ENCODE assay signal across 8 cellular contexts in genomic region chrX:110238259-110238658, GRCh38.
DNase-seq lines count a peak whose midpoint lies in the region; ATAC-seq, FAIRE-seq and TF ChIP-seq lines count a peak whose summit lies in the region.
"Not testable (repeated sequence)": the region's sequence is repeated elsewhere in the genome, so short reads cannot be mapped to it uniquely, and the experiment has no call there.

No MANE protein-coding gene starts in this region.

- CTCF ChIA-PET in CD4-positive, alpha-beta memory T cell (lab: Charles Lee; ENCODE audit: partially characterized antibody): interaction anchor here (1.0 to 1.7 kb wide), 5 partner anchors 8 to 92 kb away, joined by 3 to 6 read pairs (median 5); no protein-coding TSS in a partner anchor
- CTCF ChIA-PET in activated B cell treated with CpG ODN at 0.5 μM for 24 hours (lab: Charles Lee): not testable (repeated sequence)
- CTCF ChIA-PET in endothelial cell of umbilical vein (lab: Charles Lee): interaction anchor here (0.7 to 1.9 kb wide), 2 partner anchors 13 to 78 kb away, joined by 4 to 6 read pairs; no protein-coding TSS in a partner anchor
- CTCF ChIA-PET in naive thymus-derived CD4-positive, alpha-beta T cell (lab: Charles Lee): interaction anchor here (0.7 to 1.6 kb wide), 3 partner anchors 9 to 169 kb away, joined by 3 to 4 read pairs (median 3); no protein-coding TSS in a partner anchor

- H3K27me3 Mint-ChIP-seq in CD4-positive, alpha-beta memory T cell; activated B cell treated with CpG ODN at 0.5 μM for 24 hours; activated naive CD4-positive, alpha-beta T cell treated with anti-CD3 and anti-CD28 coated beads, Interleukin-2, amount 50 U/mL, for 24 hours; naive thymus-derived CD4-positive, alpha-beta T cell: not testable (repeated sequence)

- not testable (repeated sequence) for H3K36me3 ChIP-seq in CD4-positive, alpha-beta memory T cell (ENCODE audit: insufficient read depth, low read length); endothelial cell of umbilical vein (ENCODE audit: control insufficient read depth in 2 of 2, extremely low read depth in 1 of 2, insufficient read depth in 2 of 2, low read length in 2 of 2); naive thymus-derived CD4-positive, alpha-beta T cell (ENCODE audit: control insufficient read depth in 2 of 3, insufficient read depth in 3 of 3, low read length in 3 of 3)

- not testable (repeated sequence) for H3K9me1 ChIP-seq in endothelial cell of umbilical vein (replicated peaks; ENCODE audit: control insufficient read depth, extremely low read depth, insufficient read depth, low read length)

- peak overlapping the region; percentile 19 for H3K27ac ChIP-seq in CD4-positive, alpha-beta memory T cell (ENCODE audit: low read depth, low read length)
- not testable (repeated sequence) for H3K27ac ChIP-seq in endothelial cell of umbilical vein (ENCODE audit: insufficient read depth, low read depth, low read length); naive thymus-derived CD4-positive, alpha-beta T cell (ENCODE audit: low read depth, low read length)

- BruUV-seq in endothelial cell of umbilical vein (replicated peaks; lab: Mats Ljungman, UMichigan): not testable (repeated sequence)

- H3K4me2 ChIP-seq in endothelial cell of umbilical vein (ENCODE audit: insufficient read depth, low read length): not testable (repeated sequence)

- peak overlapping the region in 6 of 8 donors; percentile 51 to 87 (median 68) for H3K4me3 Mint-ChIP-seq in CD4-positive, alpha-beta memory T cell
- not testable (repeated sequence) for H3K4me3 Mint-ChIP-seq in activated B cell treated with CpG ODN at 0.5 μM for 24 hours; activated naive CD4-positive, alpha-beta T cell treated with anti-CD3 and anti-CD28 coated beads, Interleukin-2, amount 50 U/mL, for 24 hours
- H3K4me3 Mint-ChIP-seq in naive thymus-derived CD4-positive, alpha-beta T cell: peak overlapping the region in 7 of 10 donors; percentile 21 to 56 (median 36)

- dilution Hi-C loops in endothelial cell of umbilical vein (cut with MboI; ENCODE audit: extremely low pct_ligation_motif_present, low sequenced_read_pairs): not testable (repeated sequence)

- POLR2A ChIA-PET in CD4-positive, alpha-beta memory T cell (lab: Charles Lee; ENCODE audit: partially characterized antibody): interaction anchor here (0.6 to 3.5 kb wide), 12 partner anchors 9 to 80 kb away, joined by 3 to 41 read pairs (median 4); partner anchors contain the start of gene AMMECR1
- POLR2A ChIA-PET in activated B cell treated with CpG ODN at 0.5 μM for 24 hours (lab: Charles Lee); endothelial cell of umbilical vein (lab: Charles Lee): not testable (repeated sequence)
- POLR2A ChIA-PET in naive thymus-derived CD4-positive, alpha-beta T cell (lab: Charles Lee): interaction anchor here (0.6 to 2.2 kb wide), 5 partner anchors 10 to 80 kb away, joined by 3 to 8 read pairs (median 3); partner anchors contain the start of gene AMMECR1

- FAIRE-seq in endothelial cell of umbilical vein (lab: Jason Lieb, UNC): not testable (repeated sequence)

- peaks cover 21 to 26% of the 10 kb centered on the region in 2 donors for H3K36me3 Mint-ChIP-seq in CD4-positive, alpha-beta memory T cell
- H3K36me3 Mint-ChIP-seq in activated B cell treated with CpG ODN at 0.5 μM for 24 hours (ENCODE audit: low read depth): not testable (repeated sequence)
- peaks cover 11% of the 10 kb centered on the region for H3K36me3 Mint-ChIP-seq in activated naive CD4-positive, alpha-beta T cell treated with anti-CD3 and anti-CD28 coated beads, Interleukin-2, amount 50 U/mL, for 24 hours
- peaks cover 0 to 42% (median 9%) of the 10 kb centered on the region in 5 donors for H3K36me3 Mint-ChIP-seq in naive thymus-derived CD4-positive, alpha-beta T cell

- not testable (repeated sequence) for H4K20me1 ChIP-seq in endothelial cell of umbilical vein (replicated peaks; ENCODE audit: control insufficient read depth, extremely low read depth, insufficient read depth, low read length)

- DNase-seq in CD4-positive, alpha-beta memory T cell: peak; percentile 54 to 75 (median 61)
- peak; percentile 60 for DNase-seq in NCI-H748 (lab: John Stamatoyannopoulos, UW; ENCODE audit: unreplicated experiment)
- DNase-seq in activated B cell treated with CpG ODN at 0.5 μM for 24 hours: not testable (repeated sequence)
- peak; percentile 39 for DNase-seq in activated T-cell treated with anti-CD3 and anti-CD28 coated beads, Interleukin-2, amount 50 U/mL, for 1 hour
- DNase-seq in endothelial cell of umbilical vein (ENCODE audit: low read depth, low spot score): peak; percentile 26
- peak in 8 of 9 donors; percentile 2 to 37 (median 19) for DNase-seq in naive thymus-derived CD4-positive, alpha-beta T cell
- DNase-seq in stimulated activated CD8-positive, alpha-beta memory T cell treated with anti-CD3 and anti-CD28 coated beads, Interleukin-12 subunit alpha, Interleukin-12 subunit beta, amount 100 ng/mL, for 1 hour (ENCODE audit: low read depth): peak; percentile 5

- H3K4me3 ChIP-seq in CD4-positive, alpha-beta memory T cell (ENCODE audit: low read length in 2 of 2); endothelial cell of umbilical vein (replicated peaks in 1 of 3; ENCODE audit: insufficient read depth in 1 of 3, low read depth in 1 of 3, low read length in 3 of 3); naive thymus-derived CD4-positive, alpha-beta T cell (ENCODE audit: low read length): not testable (repeated sequence)

- H3K9me3 ChIP-seq in CD4-positive, alpha-beta memory T cell (ENCODE audit: control insufficient read depth in 1 of 2, low read length in 2 of 2); endothelial cell of umbilical vein (replicated peaks; ENCODE audit: control insufficient read depth, insufficient read depth, low read length); naive thymus-derived CD4-positive, alpha-beta T cell (ENCODE audit: control insufficient read depth in 2 of 3, low read length in 3 of 3): not testable (repeated sequence)

- not testable (repeated sequence) for H2AFZ ChIP-seq in endothelial cell of umbilical vein (ENCODE audit: low read depth, low read length)

- not testable (repeated sequence) for H3K79me2 ChIP-seq in endothelial cell of umbilical vein (ENCODE audit: control insufficient read depth, insufficient read depth, low read length)

- not testable (repeated sequence) for ATAC-seq in activated B cell treated with CpG ODN at 0.5 μM for 24 hours (ENCODE audit: low read depth)
- peak; percentile 48 for ATAC-seq in naive thymus-derived CD4-positive, alpha-beta T cell

- H3K9ac ChIP-seq in endothelial cell of umbilical vein (replicated peaks; ENCODE audit: extremely low read depth, insufficient read depth, low read length): not testable (repeated sequence)

- H3K27ac Mint-ChIP-seq in CD4-positive, alpha-beta memory T cell: peak overlapping the region; percentile 33 to 91 (median 80)
- H3K27ac Mint-ChIP-seq in activated B cell treated with CpG ODN at 0.5 μM for 24 hours: peak overlapping the region; percentile 35
- H3K27ac Mint-ChIP-seq in activated naive CD4-positive, alpha-beta T cell treated with anti-CD3 and anti-CD28 coated beads, Interleukin-2, amount 50 U/mL, for 24 hours: peak overlapping the region; percentile 30
- H3K27ac Mint-ChIP-seq in naive thymus-derived CD4-positive, alpha-beta T cell: peak overlapping the region; percentile 23 to 89 (median 74)

- peaks cover 0 to 56% (median 37%) of the 10 kb centered on the region in 8 donors for H3K9me3 Mint-ChIP-seq in CD4-positive, alpha-beta memory T cell
- H3K9me3 Mint-ChIP-seq in activated B cell treated with CpG ODN at 0.5 μM for 24 hours; activated naive CD4-positive, alpha-beta T cell treated with anti-CD3 and anti-CD28 coated beads, Interleukin-2, amount 50 U/mL, for 24 hours: not testable (repeated sequence)
- H3K9me3 Mint-ChIP-seq in naive thymus-derived CD4-positive, alpha-beta T cell: peaks cover 0 to 66% (median 14%) of the 10 kb centered on the region in 11 donors

- not testable (repeated sequence) for TF ChIP-seq CTCF in activated B cell treated with CpG ODN at 0.5 μM for 24 hours (IDR thresholded peaks at IDR 0.05); endothelial cell of umbilical vein (IDR thresholded peaks at IDR 0.05; ENCODE audit: extremely low read depth in 1 of 2, insufficient read depth in 1 of 2, low read depth in 1 of 2, low read length in 2 of 2)

- intact Hi-C loops in CD4-positive, alpha-beta memory T cell (cut with micrococcal nuclease): loop anchor here (1.0 kb wide), 1 partner anchor 8 kb away; no protein-coding TSS in a partner anchor
- intact Hi-C loops in activated B cell treated with CpG ODN at 0.5 μM for 24 hours (cut with micrococcal nuclease); endothelial cell of umbilical vein (cut with micrococcal nuclease): not testable (repeated sequence)
- intact Hi-C loops in naive thymus-derived CD4-positive, alpha-beta T cell (cut with micrococcal nuclease): loop anchor here in 1 of 2 donors (1.0 to 10.0 kb wide), 2 partner anchors 9 to 503 kb away; partner anchors contain the start of gene ACSL4

- TF ChIP-seq POLR2A in endothelial cell of umbilical vein (IDR thresholded peaks at IDR 0.05; ENCODE audit: low read depth, low read length): not testable (repeated sequence)

- not testable (repeated sequence) for H3K27me3 ChIP-seq in CD4-positive, alpha-beta memory T cell (ENCODE audit: insufficient read depth, low read length); endothelial cell of umbilical vein (ENCODE audit: control insufficient read depth in 2 of 2, insufficient read depth in 2 of 2, low read length in 2 of 2); naive thymus-derived CD4-positive, alpha-beta T cell (ENCODE audit: control insufficient read depth in 2 of 2, insufficient read depth in 2 of 2, low read length in 2 of 2)

- peaks cover 39% of the 10 kb centered on the region for H3K4me1 ChIP-seq in CD4-positive, alpha-beta memory T cell (ENCODE audit: insufficient read depth, low read length)
- not testable (repeated sequence) for H3K4me1 ChIP-seq in endothelial cell of umbilical vein (ENCODE audit: control insufficient read depth, extremely low read depth, insufficient read depth, low read length)
- peaks cover 3 to 13% of the 10 kb centered on the region in 2 donors for H3K4me1 ChIP-seq in naive thymus-derived CD4-positive, alpha-beta T cell (ENCODE audit: control insufficient read depth in 2 of 2, insufficient read depth in 2 of 2, low read length in 2 of 2)

- peaks cover 20 to 79% (median 45%) of the 10 kb centered on the region in 4 donors for H3K4me1 Mint-ChIP-seq in CD4-positive, alpha-beta memory T cell
- peaks cover 21% of the 10 kb centered on the region for H3K4me1 Mint-ChIP-seq in activated B cell treated with CpG ODN at 0.5 μM for 24 hours
- peaks cover 24% of the 10 kb centered on the region for H3K4me1 Mint-ChIP-seq in activated naive CD4-positive, alpha-beta T cell treated with anti-CD3 and anti-CD28 coated beads, Interleukin-2, amount 50 U/mL, for 24 hours
- H3K4me1 Mint-ChIP-seq in naive thymus-derived CD4-positive, alpha-beta T cell: peaks cover 0 to 31% (median 21%) of the 10 kb centered on the region in 7 donors

Comparison
In these comparisons a context has a peak if more than half of its experiments do, and no peak if none do; other contexts are left out.
1. H3K27ac Mint-ChIP-seq: peak in every context shown above with its lines; median percentile 80 in CD4-positive, alpha-beta memory T cell; 74 in naive thymus-derived CD4-positive, alpha-beta T cell; 35 in activated B cell treated with CpG ODN at 0.5 μM for 24 hours; 30 in activated naive CD4-positive, alpha-beta T cell treated with anti-CD3 and anti-CD28 coated beads, Interleukin-2, amount 50 U/mL, for 24 hours.